In genomic region chr11:76810151-76810853, GRCh38 we compare ENCODE assay signal across 8 cellular contexts. TPM values are rescaled to one million over a fixed set of nuclear protein-coding genes. Genes with fewer than 3 reads are reported as not detected.
DNase-seq lines count a peak whose midpoint lies in the region; ATAC-seq and TF ChIP-seq lines count a peak whose summit lies in the region.

No MANE protein-coding gene starts in this region.

- H3K36me3 ChIP-seq in Caco-2 (ENCODE audit: control insufficient read depth, insufficient read depth, low read length), result no peaks in the 10 kb centered on the region
- no peaks in the 10 kb centered on the region for H3K36me3 ChIP-seq in MM.1S (replicated peaks; ENCODE audit: insufficient read depth, low read length)
- no peaks in the 10 kb centered on the region for H3K36me3 ChIP-seq in heart right ventricle

- no TSS peak for BruUV-seq in Caco-2 (replicated peaks; lab: Mats Ljungman, UMichigan)

- H3K79me2 ChIP-seq in MM.1S (ENCODE audit: low read length), result no peaks in the 10 kb centered on the region

- H3K4me1 ChIP-seq in Caco-2, result peaks cover 5% of the 10 kb centered on the region; the same call in 1 of the 2 replicates
- H3K4me1 ChIP-seq in MM.1S (ENCODE audit: low read length), result no peaks in the 10 kb centered on the region
- H3K4me1 ChIP-seq in heart right ventricle, result peaks cover 0 to 29% (median 14%) of the 10 kb centered on the region in 9 donors

- H3K4me2 ChIP-seq in MM.1S (ENCODE audit: low read depth, low read length), result peak overlapping the region; percentile 26; the same call in 1 of the 2 replicates

- no peaks in the 10 kb centered on the region for H3K4me1 Mint-ChIP-seq in Caco-2 (ENCODE audit: low read depth, unreplicated experiment)
- H3K4me1 Mint-ChIP-seq in activated T-cell treated with anti-CD3 and anti-CD28 coated beads, Interleukin-2, amount 50 U/mL, for 4 hours (ENCODE audit: low read depth), result peaks cover 9% of the 10 kb centered on the region

- peak; percentile 61 to 69 for ATAC-seq in activated T-cell treated with anti-CD3 and anti-CD28 coated beads, Interleukin-2, amount 50 U/mL, for 4 hours
- ATAC-seq in heart right ventricle (peak in 6 of 8 donors; percentile 28 to 74 (median 37)), HG02885 (IDR thresholded peaks at IDR 0.05; ENCODE audit: poor library complexity, unreplicated experiment) (no peak), HG02981 (IDR thresholded peaks at IDR 0.05; ENCODE audit: unreplicated experiment) (no peak), HG03439 (IDR thresholded peaks at IDR 0.05; ENCODE audit: unreplicated experiment) (no peak)

- 64 to 69% methylated on average over 11 of the region's 11 CpGs for WGBS in heart right ventricle, 2 donors

- no peaks in the 10 kb centered on the region for H4K20me1 ChIP-seq in MM.1S (ENCODE audit: insufficient read depth, low read length)

- TF ChIP-seq CTCF in Caco-2 (IDR thresholded peaks at IDR 0.05; ENCODE audit: insufficient read depth in 1 of 2, low read depth in 1 of 2, low read length in 1 of 2, severe bottlenecking in 1 of 2, unreplicated experiment in 1 of 2), result peak; percentile 54 to 72
- TF ChIP-seq CTCF in MM.1S (IDR thresholded peaks at IDR 0.05; ENCODE audit: low read length), result peak; percentile 71
- TF ChIP-seq CTCF in heart right ventricle (IDR thresholded peaks at IDR 0.05), result peak; percentile 33 to 73 (median 65)

- H3K4me3 Mint-ChIP-seq in Caco-2 (ENCODE audit: unreplicated experiment), result no peak overlapping the region
- no peak overlapping the region for H3K4me3 Mint-ChIP-seq in activated T-cell treated with anti-CD3 and anti-CD28 coated beads, Interleukin-2, amount 50 U/mL, for 4 hours

- CTCF ChIA-PET in Caco-2 (lab: Charles Lee), result interaction anchor here (1.1 to 3.7 kb wide), 2 partner anchors 107 to 109 kb away, joined by 3 to 29 read pairs; no protein-coding TSS in a partner anchor

- H3K4me3 ChIP-seq in Caco-2 (ENCODE audit: low read depth, low read length) (no peak overlapping the region), MM.1S (ENCODE audit: low read length) (no peak overlapping the region), heart right ventricle (peak overlapping the region in 2 of 10 donors; percentile 15 to 21)

- DNase-seq in Caco-2, result peak; percentile 33 to 57
- peak; percentile 55 for DNase-seq in MM.1S
- no peak for DNase-seq in activated T-cell treated with anti-CD3 and anti-CD28 coated beads, Interleukin-2, amount 50 U/mL, for 4 hours
- DNase-seq in heart right ventricle, result peak in 1 of 2 donors; percentile 64
- peak; percentile 53 to 67 for DNase-seq in stimulated activated CD4-positive, alpha-beta T cell treated with anti-CD3 and anti-CD28 coated beads, Interleukin-2, amount 100 ng/mL, for 24 hours

- peak overlapping the region; percentile 69 for H2AFZ ChIP-seq in MM.1S (ENCODE audit: low read length)

- POLR2A ChIA-PET in Caco-2 (lab: Charles Lee), result no interaction called here

- H3K27me3 ChIP-seq in Caco-2 (replicated peaks; ENCODE audit: control insufficient read depth, insufficient read depth, low read length), result no peaks in the 10 kb centered on the region
- no peaks in the 10 kb centered on the region for H3K27me3 ChIP-seq in MM.1S (replicated peaks; ENCODE audit: insufficient read depth, low read length)
- no peaks in the 10 kb centered on the region for H3K27me3 ChIP-seq in heart right ventricle

- no peaks in the 10 kb centered on the region for H3K36me3 Mint-ChIP-seq in Caco-2 (ENCODE audit: insufficient read depth, unreplicated experiment)
- no peaks in the 10 kb centered on the region for H3K36me3 Mint-ChIP-seq in activated T-cell treated with anti-CD3 and anti-CD28 coated beads, Interleukin-2, amount 50 U/mL, for 4 hours (ENCODE audit: insufficient read depth)

- H3K27ac ChIP-seq in MM.1S (ENCODE audit: low read length) (no peak overlapping the region), heart right ventricle (peak overlapping the region in 8 of 10 donors; percentile 33 to 80 (median 72))

- H3F3A ChIP-seq in MM.1S (ENCODE audit: insufficient read depth, low read length), result no peaks in the 10 kb centered on the region

- H3K27me3 Mint-ChIP-seq in Caco-2 (ENCODE audit: insufficient read depth, unreplicated experiment), result no peaks in the 10 kb centered on the region
- peaks cover 23% of the 10 kb centered on the region for H3K27me3 Mint-ChIP-seq in activated T-cell treated with anti-CD3 and anti-CD28 coated beads, Interleukin-2, amount 50 U/mL, for 4 hours (ENCODE audit: low read depth)

- H3K9me2 ChIP-seq in MM.1S (replicated peaks; ENCODE audit: insufficient read depth, low read length), result no peaks in the 10 kb centered on the region

- no peak overlapping the region for H3K27ac Mint-ChIP-seq in Caco-2 (ENCODE audit: unreplicated experiment)

- peaks cover 20% of the 10 kb centered on the region for H3K9me3 ChIP-seq in Caco-2
- no peaks in the 10 kb centered on the region for H3K9me3 ChIP-seq in MM.1S (replicated peaks; ENCODE audit: insufficient read depth, low read length)
- peaks cover 0 to 15% (median 3%) of the 10 kb centered on the region in 11 donors for H3K9me3 ChIP-seq in heart right ventricle

- intact Hi-C loops in Caco-2 (cut with micrococcal nuclease; ENCODE audit: unreplicated experiment) (loop anchor here (1.0 kb wide), 1 partner anchor 109 kb away; no protein-coding TSS in a partner anchor), heart right ventricle (cut with DNase I) (loop anchor here in 5 of 10 donors (1.0 to 10.0 kb wide), 4 partner anchors 107 to 224 kb away; partner anchors contain the start of gene B3GNT6 (in 1 of the 5))

- peaks cover 14% of the 10 kb centered on the region for H3K9me3 Mint-ChIP-seq in Caco-2 (ENCODE audit: unreplicated experiment)
- peaks cover 2% of the 10 kb centered on the region for H3K9me3 Mint-ChIP-seq in activated T-cell treated with anti-CD3 and anti-CD28 coated beads, Interleukin-2, amount 50 U/mL, for 4 hours

- H3K9ac ChIP-seq in MM.1S (ENCODE audit: low read length), result no peak overlapping the region

RNA-seq across cellular contexts. Expression of gene TSKU, which starts 27.1 kb away (rescaled TPM):
- total RNA-seq in Caco-2 (2022) (38.6 and 40.6 TPM in 2 replicates), heart right ventricle (10 to 100 TPM in 4 of 10 donors, 1 to 10 TPM in 6; 3.0 to 21.9 (median 6.6) TPM)
- under 1 TPM; 0.16 to 0.38 (median 0.30) TPM for total RNA-seq in activated T-cell treated with anti-CD3 and anti-CD28 coated beads, Interleukin-2, amount 50 U/mL, for 4 hours
- polyA plus RNA-seq in heart right ventricle, result 10 to 100 TPM in 1 of 2 donors, 1 to 10 TPM in 1; 6.6 to 13.7 TPM

RNA-seq across cellular contexts. Expression of gene ACER3, which starts 50.4 kb away (rescaled TPM):
- total RNA-seq in Caco-2 (2022) (37.5 and 40.6 TPM in 2 replicates), heart right ventricle (10 to 100 TPM in 5 of 10 donors, 1 to 10 TPM in 5; 8.9 to 14.8 (median 10.6) TPM)
- 10 to 100 TPM in 2 of 3 donors, 1 to 10 TPM in 1; 7.8 to 10.3 (median 10.2) TPM for total RNA-seq in activated T-cell treated with anti-CD3 and anti-CD28 coated beads, Interleukin-2, amount 50 U/mL, for 4 hours
- 1 to 10 TPM; 2.9 to 4.2 TPM for polyA plus RNA-seq in heart right ventricle

Comparison
In these comparisons a context has a peak if more than half of its experiments do, and no peak if none do; other contexts are left out.
1. ATAC-seq: peak in activated T-cell treated with anti-CD3 and anti-CD28 coated beads, Interleukin-2, amount 50 U/mL, for 4 hours (2 of 2) and heart right ventricle (6 of 8); none in HG02885 (single experiment), HG02981 (single experiment) and HG03439 (single experiment).
2. Peak in every context shown above with its lines, with median percentiles within 50 percentile points of each other: CTCF ChIP-seq.